In the genomic region with DNA sequence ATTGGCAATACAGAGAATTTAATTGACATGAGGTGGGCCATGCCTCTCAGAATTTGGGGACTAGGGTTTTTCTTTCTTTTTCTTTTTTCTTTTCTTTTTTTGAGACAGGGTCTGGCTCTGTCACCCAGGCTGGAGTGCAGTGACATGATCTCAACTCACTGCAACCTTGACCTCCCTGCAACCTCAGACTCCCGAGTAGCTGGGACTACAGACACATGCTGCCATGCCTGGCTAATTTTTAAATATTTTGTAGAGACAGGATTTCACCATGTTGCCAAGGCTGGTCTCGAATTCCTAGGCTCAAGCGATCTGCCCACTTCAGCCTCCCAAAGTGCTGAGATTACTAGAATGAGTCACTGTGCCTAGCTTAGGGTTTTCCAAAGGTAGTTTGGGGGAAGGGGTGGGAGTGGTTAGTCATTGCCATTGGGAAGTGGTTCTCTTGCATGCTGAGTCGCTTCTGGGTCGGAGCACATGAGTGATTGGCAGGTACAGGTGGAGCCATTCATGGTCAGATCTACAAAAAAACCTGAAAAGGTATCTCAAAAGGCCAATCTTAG, we compare ENCODE assay signal across 17 cellular contexts.
"Had no signal": no experiment of that assay in that cellular context is flagged by ENCODE, and none has a peak within 500 bp of the region (broad histone marks: within the 10 kb centered on the region; RNA-seq: fewer than 3 reads in every experiment).

No MANE protein-coding gene starts in this region.

- H3K4me1 Mint-ChIP-seq: neural crest cell had no signal

- FAIRE-seq: endometrium, small intestine had no signal

- ATAC-seq: activated naive CD4-positive, alpha-beta T cell treated with anti-CD3 and anti-CD28 coated beads, Interleukin-2, amount 50 U/mL, for 72 hours; activated T-cell treated with anti-CD3 and anti-CD28 coated beads, Interleukin-2, amount 50 U/mL, for 4 hours; left cardiac atrium had no signal

- H3K4me1 ChIP-seq: esophagus squamous epithelium, stomach had no signal

- H3K4me3 Mint-ChIP-seq: activated T-cell treated with anti-CD3 and anti-CD28 coated beads, Interleukin-2, amount 50 U/mL, for 4 hours; neural crest cell; T-helper 2 cell treated with Interferon-gamma antibody and Interleukin-4, amounts not matched to agents 5 μg/mL and 100 μg/mL, for 36 hours had no signal

- DNase-seq: activated effector memory CD4-positive, alpha-beta T cell treated with anti-CD3 and anti-CD28 coated beads, Interleukin-2, amount 50 U/mL, for 16 hours; activated T-cell treated with anti-CD3 and anti-CD28 coated beads, Interleukin-2, amount 50 U/mL, for 4 hours; anterior cingulate cortex; dorsolateral prefrontal cortex; esophagus squamous epithelium; foreskin melanocyte; left cardiac atrium; mesendoderm; ovary; small intestine; stomach; SW 1271 had no signal

- H3K9me3 Mint-ChIP-seq: activated naive CD4-positive, alpha-beta T cell treated with anti-CD3 and anti-CD28 coated beads, Interleukin-2, amount 50 U/mL, for 72 hours; activated T-cell treated with anti-CD3 and anti-CD28 coated beads, Interleukin-2, amount 50 U/mL, for 4 hours; T-helper 2 cell treated with Interferon-gamma antibody and Interleukin-4, amounts not matched to agents 5 μg/mL and 100 μg/mL, for 36 hours had no signal

- H3K4me3 ChIP-seq: dorsolateral prefrontal cortex, esophagus squamous epithelium, ovary, stomach, thoracic aorta had no signal

- H3K9me3 ChIP-seq: esophagus squamous epithelium, ovary, stomach, thoracic aorta had no signal

- H3K27ac Mint-ChIP-seq: activated naive CD4-positive, alpha-beta T cell treated with anti-CD3 and anti-CD28 coated beads, Interleukin-2, amount 50 U/mL, for 72 hours; T-helper 2 cell treated with Interferon-gamma antibody and Interleukin-4, amounts not matched to agents 5 μg/mL and 100 μg/mL, for 36 hours had no signal

- H3K27ac ChIP-seq: dorsolateral prefrontal cortex, esophagus squamous epithelium, ovary, stomach, thoracic aorta had no signal

- H3K27me3 ChIP-seq: esophagus squamous epithelium, ovary, stomach had no signal

- H3K36me3 ChIP-seq: esophagus squamous epithelium, ovary, stomach, thoracic aorta had no signal

- H3K36me3 Mint-ChIP-seq: activated naive CD4-positive, alpha-beta T cell treated with anti-CD3 and anti-CD28 coated beads, Interleukin-2, amount 50 U/mL, for 72 hours had no signal
